In genomic region chr7:102934267-102934666, GRCh38 we compare ENCODE assay signal across 1 cellular context.
TF ChIP-seq lines count a peak whose summit lies in the region.

No MANE protein-coding gene starts in this region.

TF ChIP-seq in WTC11, 78 proteins besides CTCF, POLR2A, EP300 and RAD21 (continued from another document):
- TF ChIP-seq ZNF281 (CRISPR knock-in tag; IDR thresholded peaks at IDR 0.05) (no peak), ATF2 (CRISPR knock-in tag; IDR thresholded peaks at IDR 0.05; ENCODE audit: borderline replicate concordance, low read depth) (no peak), SOX15 (CRISPR knock-in tag; IDR thresholded peaks at IDR 0.05) (no peak), ATF1 (CRISPR knock-in tag; IDR thresholded peaks at IDR 0.05) (no peak), ETV6 (CRISPR knock-in tag; IDR thresholded peaks at IDR 0.05) (no peak)
- TF ChIP-seq, protein P1, sequence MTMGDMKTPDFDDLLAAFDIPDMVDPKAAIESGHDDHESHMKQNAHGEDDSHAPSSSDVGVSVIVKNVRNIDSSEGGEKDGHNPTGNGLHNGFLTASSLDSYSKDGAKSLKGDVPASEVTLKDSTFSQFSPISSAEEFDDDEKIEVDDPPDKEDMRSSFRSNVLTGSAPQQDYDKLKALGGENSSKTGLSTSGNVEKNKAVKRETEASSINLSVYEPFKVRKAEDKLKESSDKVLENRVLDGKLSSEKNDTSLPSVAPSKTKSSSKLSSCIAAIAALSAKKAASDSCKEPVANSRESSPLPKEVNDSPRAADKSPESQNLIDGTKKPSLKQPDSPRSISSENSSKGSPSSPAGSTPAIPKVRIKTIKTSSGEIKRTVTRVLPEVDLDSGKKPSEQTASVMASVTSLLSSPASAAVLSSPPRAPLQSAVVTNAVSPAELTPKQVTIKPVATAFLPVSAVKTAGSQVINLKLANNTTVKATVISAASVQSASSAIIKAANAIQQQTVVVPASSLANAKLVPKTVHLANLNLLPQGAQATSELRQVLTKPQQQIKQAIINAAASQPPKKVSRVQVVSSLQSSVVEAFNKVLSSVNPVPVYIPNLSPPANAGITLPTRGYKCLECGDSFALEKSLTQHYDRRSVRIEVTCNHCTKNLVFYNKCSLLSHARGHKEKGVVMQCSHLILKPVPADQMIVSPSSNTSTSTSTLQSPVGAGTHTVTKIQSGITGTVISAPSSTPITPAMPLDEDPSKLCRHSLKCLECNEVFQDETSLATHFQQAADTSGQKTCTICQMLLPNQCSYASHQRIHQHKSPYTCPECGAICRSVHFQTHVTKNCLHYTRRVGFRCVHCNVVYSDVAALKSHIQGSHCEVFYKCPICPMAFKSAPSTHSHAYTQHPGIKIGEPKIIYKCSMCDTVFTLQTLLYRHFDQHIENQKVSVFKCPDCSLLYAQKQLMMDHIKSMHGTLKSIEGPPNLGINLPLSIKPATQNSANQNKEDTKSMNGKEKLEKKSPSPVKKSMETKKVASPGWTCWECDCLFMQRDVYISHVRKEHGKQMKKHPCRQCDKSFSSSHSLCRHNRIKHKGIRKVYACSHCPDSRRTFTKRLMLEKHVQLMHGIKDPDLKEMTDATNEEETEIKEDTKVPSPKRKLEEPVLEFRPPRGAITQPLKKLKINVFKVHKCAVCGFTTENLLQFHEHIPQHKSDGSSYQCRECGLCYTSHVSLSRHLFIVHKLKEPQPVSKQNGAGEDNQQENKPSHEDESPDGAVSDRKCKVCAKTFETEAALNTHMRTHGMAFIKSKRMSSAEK (CRISPR knock-in tag; IDR thresholded peaks at IDR 0.05; ENCODE audit: borderline replicate concordance): no peak
